ENCODE assay signal across 8 cellular contexts in the genomic region with DNA sequence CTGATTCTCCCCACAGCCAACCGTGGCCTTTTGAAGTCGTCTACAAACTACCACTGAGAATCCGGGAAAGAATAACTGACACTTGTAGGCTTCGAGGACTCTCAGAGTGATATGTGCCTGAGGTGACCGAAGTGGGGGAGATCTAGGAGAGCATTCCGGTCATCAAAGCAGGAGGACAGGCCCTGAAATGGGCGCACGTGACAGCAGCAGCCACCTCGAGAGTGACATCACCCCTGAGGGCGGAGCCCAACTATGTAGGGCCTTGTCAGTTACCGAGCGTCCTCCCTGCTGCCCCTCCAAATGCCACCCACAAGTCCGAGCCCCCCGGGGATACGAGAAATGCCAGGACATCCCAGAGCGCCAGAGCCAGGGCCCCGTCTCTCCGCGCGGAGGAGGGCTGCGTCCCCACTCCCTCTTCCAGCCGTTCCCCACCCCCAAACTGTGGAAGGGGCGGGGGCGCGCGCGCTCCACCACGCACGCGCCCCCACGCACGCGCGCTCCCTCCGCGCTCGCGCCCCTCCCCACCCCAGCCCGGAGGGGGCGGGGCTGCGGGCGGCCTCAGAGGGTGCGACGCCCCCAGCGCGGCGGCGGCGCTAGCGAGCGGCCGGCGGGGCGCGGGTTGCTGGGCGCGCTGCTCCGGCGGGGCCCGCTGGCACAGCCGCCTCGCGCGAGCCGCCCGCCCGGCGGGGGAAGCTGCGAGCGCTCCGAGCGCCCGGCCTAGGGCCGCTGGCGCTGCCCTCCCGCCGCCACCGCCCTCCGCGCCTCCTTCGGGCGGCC. TPM values are rescaled to one million over a fixed set of nuclear protein-coding genes. Genes with fewer than 3 reads are reported as not detected.
DNase-seq lines count a peak whose midpoint lies in the region; ATAC-seq and TF ChIP-seq lines count a peak whose summit lies in the region.

A gene (plus strand): TSS at position 587 of the 777 bp plus-strand sequence. CDS start 43,325 bp downstream, outside the sequence.

- H3K9me3 ChIP-seq in BLaER1 treated with 17β-estradiol and CSF1 and Interleukin-3, amounts not matched to agents 10 nM and 100 nM (replicated peaks in 1 of 11), result no peaks in the 10 kb centered on the region
- H3K9me3 ChIP-seq in Karpas-422 (ENCODE audit: low read length) (no peaks in the 10 kb centered on the region), SJCRH30 (replicated peaks) (no peaks in the 10 kb centered on the region)

- peak; percentile 83 for DNase-seq in Karpas-422
- DNase-seq in SJCRH30, result peak; percentile 90
- peak; percentile 61 for DNase-seq in activated gamma-delta T cell treated with anti-CD3 and anti-CD28 coated beads, Interleukin-2, amount 50 U/mL, for 16 hours (ENCODE audit: low read depth)
- peak; percentile 79 to 92 for DNase-seq in foreskin fibroblast
- DNase-seq in stimulated activated naive B cell treated with anti-CD40 and anti-IgM and Interleukin-4, amounts not matched to agents 10 μg/mL and 1 μg/mL and 100 μg/mL, for 72 hours, result peak; percentile 58

- peaks cover 25% of the 10 kb centered on the region for H3K4me1 Mint-ChIP-seq in nephron
- H3K4me1 Mint-ChIP-seq in stimulated activated naive B cell treated with anti-CD40 and anti-IgM and Interleukin-4, amounts not matched to agents 10 μg/mL and 1 μg/mL and 100 μg/mL, for 72 hours, result peaks cover 15 to 27% of the 10 kb centered on the region in 2 donors

- no peaks in the 10 kb centered on the region for H3K27me3 Mint-ChIP-seq in nephron (ENCODE audit: low read depth)
- peaks cover 14 to 16% of the 10 kb centered on the region in 2 donors for H3K27me3 Mint-ChIP-seq in stimulated activated naive B cell treated with anti-CD40 and anti-IgM and Interleukin-4, amounts not matched to agents 10 μg/mL and 1 μg/mL and 100 μg/mL, for 72 hours

- no peak for TF ChIP-seq CTCF in foreskin fibroblast (IDR thresholded peaks at IDR 0.05; ENCODE audit: low read depth, low read length)
- no peak for TF ChIP-seq CTCF in nephron (IDR thresholded peaks at IDR 0.05; ENCODE audit: unreplicated experiment in 3 of 3)

- H3K36me3 ChIP-seq in BLaER1 treated with 17β-estradiol and CSF1 and Interleukin-3, amounts not matched to agents 10 nM and 100 nM, result no peaks in the 10 kb centered on the region
- no peaks in the 10 kb centered on the region for H3K36me3 ChIP-seq in Karpas-422 (ENCODE audit: insufficient read depth, low read length)
- no peaks in the 10 kb centered on the region for H3K36me3 ChIP-seq in SJCRH30

- H3K4me1 ChIP-seq in BLaER1 treated with 17β-estradiol and CSF1 and Interleukin-3, amounts not matched to agents 10 nM and 100 nM, result peaks cover 15 to 29% (median 22%) of the 10 kb centered on the region in 10 experiments
- H3K4me1 ChIP-seq in Karpas-422 (ENCODE audit: low read length), result peaks cover 27% of the 10 kb centered on the region
- H3K4me1 ChIP-seq in SJCRH30, result no peaks in the 10 kb centered on the region; the same call in 1 of the 2 replicates

- 0 out of 2 replicates have a peak within 1 kb of the TSS, but pooled peaks have one; percentile 39 for H2AFZ ChIP-seq in Karpas-422 (ENCODE audit: low read length)

- H3K27ac ChIP-seq in BLaER1 treated with 17β-estradiol and CSF1 and Interleukin-3, amounts not matched to agents 10 nM and 100 nM, result peak within 1 kb of the TSS; percentile 62 to 81 (median 78)
- H3K27ac ChIP-seq in Karpas-422 (ENCODE audit: low read length) (no peak within 1 kb of the TSS), SJCRH30 (peak within 1 kb of the TSS; percentile 70)

- peak within 1 kb of the TSS; percentile 89 to 96 (median 90) for H3K27ac Mint-ChIP-seq in nephron
- H3K27ac Mint-ChIP-seq in stimulated activated naive B cell treated with anti-CD40 and anti-IgM and Interleukin-4, amounts not matched to agents 10 μg/mL and 1 μg/mL and 100 μg/mL, for 72 hours, result peak within 1 kb of the TSS; percentile 88

- no peaks in the 10 kb centered on the region for H3K27me3 ChIP-seq in BLaER1 treated with 17β-estradiol and CSF1 and Interleukin-3, amounts not matched to agents 10 nM and 100 nM
- H3K27me3 ChIP-seq in Karpas-422 (ENCODE audit: low read length) (no peaks in the 10 kb centered on the region), SJCRH30 (no peaks in the 10 kb centered on the region; the same call in 1 of the 2 replicates)

- H4K20me1 ChIP-seq in BLaER1 treated with 17β-estradiol and CSF1 and Interleukin-3, amounts not matched to agents 10 nM and 100 nM, result peaks cover 0 to 8% (median 0%) of the 10 kb centered on the region in 11 experiments; a peak in 5 of 22 replicates
- 0 out of 2 replicates have a peak, but pooled peaks cover 5% of the 10 kb centered on the region for H4K20me1 ChIP-seq in Karpas-422 (ENCODE audit: insufficient read depth, low read depth, low read length)

- H3K4me3 ChIP-seq in BLaER1 treated with 17β-estradiol and CSF1 and Interleukin-3, amounts not matched to agents 10 nM and 100 nM, result peak within 1 kb of the TSS; percentile 89 to 99 (median 95)
- H3K4me3 ChIP-seq in Karpas-422 (ENCODE audit: low read length) (peak within 1 kb of the TSS; percentile 79), SJCRH30 (peak within 1 kb of the TSS; percentile 72), foreskin fibroblast (ENCODE audit: low read depth in 1 of 2, low read length in 2 of 2) (peak within 1 kb of the TSS; percentile 77 to 85)

- peak; percentile 64 for ATAC-seq in GM21367 (IDR thresholded peaks at IDR 0.05; ENCODE audit: unreplicated experiment)
- peak; percentile 77 to 84 for ATAC-seq in stimulated activated naive B cell treated with anti-CD40 and anti-IgM and Interleukin-4, amounts not matched to agents 10 μg/mL and 1 μg/mL and 100 μg/mL, for 72 hours (replicated peaks)

- H3K79me2 ChIP-seq in Karpas-422 (ENCODE audit: low read length), result no peaks in the 10 kb centered on the region

- H3K9me2 ChIP-seq in Karpas-422 (replicated peaks; ENCODE audit: insufficient read depth, low read length), result no peaks in the 10 kb centered on the region

- peak within 1 kb of the TSS; percentile 92 to 94 (median 94) for H3K4me3 Mint-ChIP-seq in nephron
- peak within 1 kb of the TSS; percentile 86 to 87 for H3K4me3 Mint-ChIP-seq in stimulated activated naive B cell treated with anti-CD40 and anti-IgM and Interleukin-4, amounts not matched to agents 10 μg/mL and 1 μg/mL and 100 μg/mL, for 72 hours

- H3K9ac ChIP-seq in BLaER1 treated with 17β-estradiol and CSF1 and Interleukin-3, amounts not matched to agents 10 nM and 100 nM, result peak within 1 kb of the TSS; percentile 80 to 93 (median 86)
- peak within 1 kb of the TSS; percentile 75 for H3K9ac ChIP-seq in Karpas-422 (ENCODE audit: low read length)

- H3K9me3 Mint-ChIP-seq in nephron, result no peaks in the 10 kb centered on the region
- no peaks in the 10 kb centered on the region for H3K9me3 Mint-ChIP-seq in stimulated activated naive B cell treated with anti-CD40 and anti-IgM and Interleukin-4, amounts not matched to agents 10 μg/mL and 1 μg/mL and 100 μg/mL, for 72 hours

- H3K36me3 Mint-ChIP-seq in nephron (ENCODE audit: low read depth), result peaks cover under 1% of the 10 kb centered on the region
- no peaks in the 10 kb centered on the region for H3K36me3 Mint-ChIP-seq in stimulated activated naive B cell treated with anti-CD40 and anti-IgM and Interleukin-4, amounts not matched to agents 10 μg/mL and 1 μg/mL and 100 μg/mL, for 72 hours

- peak within 1 kb of the TSS; percentile 83 to 97 (median 94) for H3K4me2 ChIP-seq in BLaER1 treated with 17β-estradiol and CSF1 and Interleukin-3, amounts not matched to agents 10 nM and 100 nM
- H3K4me2 ChIP-seq in Karpas-422 (ENCODE audit: low read depth, low read length, poor library complexity, severe bottlenecking), result peak within 1 kb of the TSS; percentile 82

RNA-seq across cellular contexts. Expression of the gene that starts here (rescaled TPM):
- 4.9 and 17.7 TPM in 2 replicates for total RNA-seq in Karpas-422 (2014; rRNA removed; shearing (Covaris generic); ENCODE audit: low replicate concordance)
- 12.4 and 14.7 TPM in 2 replicates for total RNA-seq in SJCRH30 (2014; rRNA removed; shearing (Covaris generic))
